In the genomic region with DNA sequence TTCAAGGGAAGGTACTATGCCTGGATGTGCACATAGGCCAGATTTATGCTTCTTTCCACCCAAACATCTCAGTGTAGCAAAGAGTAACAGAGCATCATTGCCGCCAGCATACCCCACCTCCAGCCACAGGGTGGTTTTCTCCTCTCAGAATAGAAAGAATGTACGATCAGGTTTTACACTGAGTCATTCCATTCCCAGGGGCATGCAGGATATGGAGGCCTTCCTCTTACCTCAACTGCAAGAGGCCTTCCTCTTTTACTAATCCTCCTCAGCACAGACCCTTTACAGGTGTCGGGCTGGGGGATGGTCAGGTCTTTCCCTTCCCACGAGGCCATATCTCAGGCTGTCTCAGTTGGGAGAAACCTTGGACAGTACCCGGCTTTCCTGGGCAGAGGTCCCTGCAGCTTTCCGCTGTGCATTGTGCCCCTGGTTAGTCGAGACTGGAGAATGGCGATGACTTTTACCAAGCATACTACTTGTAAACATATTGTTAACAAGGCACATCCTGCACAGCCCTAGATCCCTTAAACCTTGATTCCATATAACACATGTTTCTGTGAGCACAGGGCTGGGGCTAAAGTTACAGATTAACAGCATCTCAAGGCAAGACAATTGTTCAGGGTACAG, we compare ENCODE assay signal across 20 cellular contexts. TPM values are rescaled to one million over a fixed set of nuclear protein-coding genes. Genes with fewer than 3 reads are reported as not detected.
DNase-seq lines count a peak whose midpoint lies in the region; ATAC-seq and TF ChIP-seq lines count a peak whose summit lies in the region.
"Not testable (repeated sequence)": the region's sequence is repeated elsewhere in the genome, so short reads cannot be mapped to it uniquely, and the experiment has no call there.
"Had no signal": no experiment of that assay in that cellular context is flagged by ENCODE, and none has a peak within 500 bp of the region (broad histone marks: within the 10 kb centered on the region; RNA-seq: fewer than 3 reads in every experiment).

No MANE protein-coding gene starts in this region.

- H3K9me2 ChIP-seq in OCI-LY7 (ENCODE audit: insufficient read depth, low read length): not testable (repeated sequence)

- ATAC-seq in GM18508 (IDR thresholded peaks at IDR 0.05; ENCODE audit: insufficient read depth, unreplicated experiment) (peak; percentile 44), GM19395 (IDR thresholded peaks at IDR 0.05; ENCODE audit: unreplicated experiment) (peak; percentile 48), GM21619 (IDR thresholded peaks at IDR 0.05; ENCODE audit: unreplicated experiment) (peak; percentile 45), HG02884 (IDR thresholded peaks at IDR 0.05; ENCODE audit: unreplicated experiment) (peak; percentile 59), HG03378 (IDR thresholded peaks at IDR 0.05; ENCODE audit: unreplicated experiment) (peak; percentile 65)

- H3K4me1 ChIP-seq in OCI-LY7 (ENCODE audit: insufficient read depth, low read length, poor library complexity, severe bottlenecking): peaks cover 54% of the 10 kb centered on the region

- H3K79me2 ChIP-seq in OCI-LY7 (ENCODE audit: insufficient read depth, low read depth, low read length): not testable (repeated sequence)

- POLR2A ChIA-PET in OCI-LY7 (lab: Charles Lee): interaction anchor here (1.7 kb wide), 1 partner anchor 14 kb away, joined by 8 read pairs; no protein-coding TSS in a partner anchor

- DNase-seq in GM12864 (ENCODE audit: low read depth): peak; percentile 54
- peak; percentile 47 for DNase-seq in OCI-LY7 (ENCODE audit: low spot score)

- not testable (repeated sequence) for H3K4me3 ChIP-seq in GM12864 (ENCODE audit: low read depth, low read length); OCI-LY7 (ENCODE audit: low read depth, low read length, poor library complexity, severe bottlenecking)

- H3K9me3 ChIP-seq in OCI-LY7 (ENCODE audit: low read length): not testable (repeated sequence)

- TF ChIP-seq CTCF in GM12864 (IDR thresholded peaks at IDR 0.05; ENCODE audit: low read depth, low read length, missing control alignments); OCI-LY7 (conservative IDR thresholded peaks at IDR 0.05; ENCODE audit: low read length): not testable (repeated sequence)

- CTCF ChIA-PET in OCI-LY7 (lab: Charles Lee; ENCODE audit: unreplicated experiment): not testable (repeated sequence)

- not testable (repeated sequence) for H3K27ac ChIP-seq in OCI-LY7 (ENCODE audit: low read depth, low read length, poor library complexity, severe bottlenecking)

- H3K4me2 ChIP-seq in OCI-LY7 (ENCODE audit: low read length): not testable (repeated sequence)

- not testable (repeated sequence) for H3K36me3 ChIP-seq in OCI-LY7 (ENCODE audit: insufficient read depth, low read length)

- BruUV-seq in OCI-LY7 (replicated peaks; lab: Mats Ljungman, UMichigan): not testable (repeated sequence)

- H2AFZ ChIP-seq in OCI-LY7 (ENCODE audit: low read length): peak overlapping the region; percentile 38; the same call in 1 of the 2 replicates

- intact Hi-C loops in OCI-LY7 (cut with micrococcal nuclease; ENCODE audit: unreplicated experiment): not testable (repeated sequence)

- not testable (repeated sequence) for H4K20me1 ChIP-seq in OCI-LY7 (ENCODE audit: insufficient read depth, low read length)

RNA-seq across cellular contexts. Expression of gene TCL1A, which starts 15.6 kb away (rescaled TPM):
- 1,441 and 1,586 TPM in 2 replicates for total RNA-seq in OCI-LY7 (2014; rRNA removed; shearing (Covaris generic))
- total RNA-seq in OCI-LY7 (2022): 574 and 673 TPM in 2 replicates
- total RNA-seq: A673; activated CD4-positive, alpha-beta T cell treated with anti-CD3 and anti-CD28 coated beads, Interleukin-2, amount 10 ng/mL, durations not matched to agents 24 days and 14 days; activated T-helper 2 cell treated with anti-CD3 and anti-CD28 coated beads, Interferon-gamma antibody, Interleukin-2, Interleukin-4, amounts not matched to agents 10 μg/mL and 5 μg/mL and 100 μg/mL, durations not matched to agents 14 hours and 24 hours and 36 hours; fibroblast of villous mesenchyme; HepG2; LHCN-M2; lung microvascular endothelial cell; PC-3 had no signal

RNA-seq across cellular contexts. Expression of gene TCL1B, which starts 43.3 kb away (rescaled TPM):
- 75.2 and 83.2 TPM in 2 replicates for total RNA-seq in OCI-LY7 (2014; rRNA removed; shearing (Covaris generic))
- total RNA-seq in OCI-LY7 (2022): 5.6 and 5.7 TPM in 2 replicates
- total RNA-seq: activated CD4-positive, alpha-beta T cell treated with anti-CD3 and anti-CD28 coated beads, Interleukin-2, amount 10 ng/mL, durations not matched to agents 24 days and 14 days; activated T-helper 2 cell treated with anti-CD3 and anti-CD28 coated beads, Interferon-gamma antibody, Interleukin-2, Interleukin-4, amounts not matched to agents 10 μg/mL and 5 μg/mL and 100 μg/mL, durations not matched to agents 14 hours and 24 hours and 36 hours; CD8-positive, alpha-beta T cell; fibroblast of villous mesenchyme; HepG2; left colon; LHCN-M2; lung microvascular endothelial cell; natural killer cell; PC-3; right lobe of liver; urinary bladder had no signal
